Comparison of ENCODE assay signal across 1 cellular context in genomic region chr9:35104586-35104985, GRCh38.
TF ChIP-seq lines count a peak whose summit lies in the region.

No MANE protein-coding gene starts in this region.

TF ChIP-seq in HepG2, 621 proteins besides CTCF, POLR2A, EP300 and RAD21:
- TF ChIP-seq ZNF335 (CRISPR knock-in tag; IDR thresholded peaks at IDR 0.05) (no peak), AFF4 (CRISPR knock-in tag; IDR thresholded peaks at IDR 0.05) (no peak), NFIC (IDR thresholded peaks at IDR 0.05; ENCODE audit: low read length) (no peak)
TF ChIP-seq in HepG2: peak in this region for 0.
